Comparison of ENCODE assay signal across 11 cellular contexts in the genomic region with DNA sequence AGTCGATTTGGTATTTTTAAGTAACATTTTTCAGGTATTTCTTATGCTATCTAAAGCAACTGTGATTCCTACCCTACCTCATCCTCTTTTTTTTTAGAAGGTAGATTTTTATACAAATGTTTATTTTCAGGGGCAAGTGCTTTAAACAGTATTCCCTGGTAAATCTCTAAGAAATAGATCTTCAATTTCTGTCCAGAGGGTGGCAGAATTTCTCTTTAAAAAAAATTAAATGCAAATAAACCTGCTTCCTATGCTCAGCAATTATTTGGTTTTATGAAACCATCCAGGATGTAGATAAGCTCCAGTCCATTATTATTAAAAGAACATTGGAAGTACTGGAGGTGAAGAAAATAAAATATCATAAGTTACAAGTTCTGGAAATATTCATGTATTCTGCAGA.
A peak's percentile ranks its signal among the peaks of the same experiment; 100 is the strongest.
DNase-seq lines count a peak whose midpoint lies in the region; ATAC-seq, FAIRE-seq and TF ChIP-seq lines count a peak whose summit lies in the region.
"Had no signal": no experiment of that assay in that cellular context is flagged by ENCODE, and none has a peak within 500 bp of the region (broad histone marks: within the 10 kb centered on the region; RNA-seq: fewer than 3 reads in every experiment).

No MANE protein-coding gene starts in this region.

- no peaks in the 10 kb centered on the region for H4K20me1 ChIP-seq in HCT116 (ENCODE audit: insufficient read depth)

- H3K4me2 ChIP-seq in HCT116 (ENCODE audit: low read length), result no peak overlapping the region

- CTCF ChIA-PET in HCT116 (lab: Charles Lee), result interaction anchor here (0.6 to 3.5 kb wide), 13 partner anchors 9 to 503 kb away, joined by 3 to 87 read pairs (median 4); a partner anchor contains a TSS

- peak; percentile 21 for DNase-seq in HCT116 (ENCODE audit: low read depth, low spot score)
- DNase-seq in RCC 7860 (ENCODE audit: low spot score), result peak; percentile 6
- DNase-seq in fibroblast of the conjunctiva (ENCODE audit: low read depth), result peak; percentile 6
- DNase-seq in H7, result no peak
- DNase-seq: NCI-H146; stimulated activated CD4-positive, alpha-beta T cell treated with anti-CD3 and anti-CD28 coated beads, Interleukin-1b, Interleukin-23, amount 100 ng/mL, for 48 hours had no signal

- RAD21 ChIA-PET in HCT116 (lab: Charles Lee; ENCODE audit: low non-redundant PET in 1 of 2, low total read pairs in 2 of 2, uncharacterized antibody in 2 of 2, unreplicated experiment in 2 of 2), result interaction anchor here (0.8 to 1.7 kb wide), 6 partner anchors 8 to 447 kb away, joined by 3 to 4 read pairs (median 4); a partner anchor contains a TSS

- H3K4me3 ChIP-seq in HCT116 (replicated peaks in 1 of 2; ENCODE audit: low read depth in 1 of 2, low read length in 2 of 2) (no peak overlapping the region), H7 (ENCODE audit: insufficient read depth, low read depth, low read length) (no peak overlapping the region)

- H3K79me2 ChIP-seq in HCT116 (ENCODE audit: insufficient read depth, low read length), result no peaks in the 10 kb centered on the region

- H3K27ac Mint-ChIP-seq in activated T-helper 17 cell treated with anti-CD3 and anti-CD28 coated beads, Interleukin-2, amount 50 U/mL, for 72 hours, result no peak overlapping the region

- H3K4me3 Mint-ChIP-seq in activated T-helper 17 cell treated with anti-CD3 and anti-CD28 coated beads, Interleukin-2, amount 50 U/mL, for 72 hours, result no peak overlapping the region
- H3K4me3 Mint-ChIP-seq: central memory CD8-positive, alpha-beta T cell had no signal

- peak overlapping the region; percentile 8 for H2AFZ ChIP-seq in HCT116 (ENCODE audit: low read depth, low read length, poor library complexity, severe bottlenecking)

- H3K36me3 Mint-ChIP-seq in activated T-helper 17 cell treated with anti-CD3 and anti-CD28 coated beads, Interleukin-2, amount 50 U/mL, for 72 hours (ENCODE audit: low read depth), result no peaks in the 10 kb centered on the region

- TF ChIP-seq CTCF in 22Rv1 (IDR thresholded peaks at IDR 0.05), result peak; percentile 23; the same call in 1 of the 2 replicates
- TF ChIP-seq CTCF in HCT116 (IDR thresholded peaks at IDR 0.05 in 2 of 3, conservative IDR thresholded peaks at IDR 0.05 in 1 of 3; ENCODE audit: borderline replicate concordance in 1 of 3, insufficient read depth in 1 of 3, low read depth in 2 of 3, low read length in 2 of 3), result peak in 2 of 3 experiments; percentile 48 to 52; a peak in 3 of 6 replicates

- H3K27me3 Mint-ChIP-seq in activated T-helper 17 cell treated with anti-CD3 and anti-CD28 coated beads, Interleukin-2, amount 50 U/mL, for 72 hours, result peaks cover 60% of the 10 kb centered on the region

- POLR2A ChIA-PET in HCT116 (lab: Charles Lee), result no interaction called here

- no peaks in the 10 kb centered on the region for H3K9me3 Mint-ChIP-seq in activated T-helper 17 cell treated with anti-CD3 and anti-CD28 coated beads, Interleukin-2, amount 50 U/mL, for 72 hours
- H3K9me3 Mint-ChIP-seq: central memory CD8-positive, alpha-beta T cell had no signal

- no TSS peak for BruUV-seq in HCT116 (replicated peaks; lab: Mats Ljungman, UMichigan)

- no peak for FAIRE-seq in RCC 7860 (lab: Jason Lieb, UNC)

- TF ChIP-seq POLR2A in HCT116 (IDR thresholded peaks at IDR 0.05; ENCODE audit: borderline replicate concordance, extremely low read depth, insufficient read depth, insufficient read length) (no peak), GM18505 (IDR thresholded peaks at IDR 0.05; ENCODE audit: borderline replicate concordance, extremely low read depth, insufficient read depth, insufficient read length) (no peak)

- peaks cover 33% of the 10 kb centered on the region for H3K27me3 ChIP-seq in HCT116 (ENCODE audit: insufficient read depth, low read length)
- no peaks in the 10 kb centered on the region for H3K27me3 ChIP-seq in H7 (ENCODE audit: control insufficient read depth, insufficient read depth, low read length)

- H3K9me2 ChIP-seq in HCT116 (ENCODE audit: insufficient read depth), result no peaks in the 10 kb centered on the region

- H3K4me1 ChIP-seq in HCT116 (ENCODE audit: control insufficient read depth in 1 of 2, insufficient read depth in 2 of 2, low read length in 2 of 2), result no peaks in the 10 kb centered on the region

- intact Hi-C loops in HCT116 (cut with micrococcal nuclease), result loop anchor here (1.0 to 10.0 kb wide), 3 partner anchors 435 to 915 kb away; no protein-coding TSS in a partner anchor

- peak; percentile 63 for ATAC-seq in HCT116
- no peak for ATAC-seq in GM18505 (IDR thresholded peaks at IDR 0.05; ENCODE audit: unreplicated experiment)
- ATAC-seq in HG02981 (IDR thresholded peaks at IDR 0.05; ENCODE audit: unreplicated experiment), result no peak
- ATAC-seq in activated T-helper 17 cell treated with anti-CD3 and anti-CD28 coated beads, Interleukin-2, amount 50 U/mL, for 72 hours (replicated peaks), result no peak

- H3K36me3 ChIP-seq in HCT116 (ENCODE audit: control insufficient read depth in 1 of 2, insufficient read depth in 2 of 2, low read length in 2 of 2) (no peaks in the 10 kb centered on the region), H7 (replicated peaks; ENCODE audit: control insufficient read depth, insufficient read depth, low read length) (no peaks in the 10 kb centered on the region)

- H3K27ac ChIP-seq in 22Rv1 (no peak overlapping the region), HCT116 (ENCODE audit: low read depth, low read length) (no peak overlapping the region)

- H3K9ac ChIP-seq in HCT116 (ENCODE audit: low read length), result no peak overlapping the region

- no peaks in the 10 kb centered on the region for H3K9me3 ChIP-seq in HCT116 (ENCODE audit: control insufficient read depth in 1 of 2, insufficient read depth in 1 of 2, low read depth in 1 of 2, low read length in 2 of 2)

- H3K4me1 Mint-ChIP-seq in activated T-helper 17 cell treated with anti-CD3 and anti-CD28 coated beads, Interleukin-2, amount 50 U/mL, for 72 hours, result peaks cover 6% of the 10 kb centered on the region

- peak; percentile 64 for TF ChIP-seq RAD21 in HCT116 (IDR thresholded peaks at IDR 0.05; ENCODE audit: low read depth)

TF ChIP-seq in HCT116, 20 proteins besides CTCF, POLR2A, EP300 and RAD21 (continues in another document):
- no peak for TF ChIP-seq TCF7L2 (IDR thresholded peaks at IDR 0.05; ENCODE audit: borderline replicate concordance, extremely low read depth, insufficient read depth, insufficient read length)
- TF ChIP-seq POLR2AphosphoS5 (IDR thresholded peaks at IDR 0.05; ENCODE audit: low read depth, low read length), result no peak
- TF ChIP-seq SRF (IDR thresholded peaks at IDR 0.05; ENCODE audit: low read depth), result no peak
- no peak for TF ChIP-seq FOSL1 (IDR thresholded peaks at IDR 0.05; ENCODE audit: low read depth)
- no peak for TF ChIP-seq YY1 (IDR thresholded peaks at IDR 0.05; ENCODE audit: extremely low read depth, insufficient replicate concordance, low read depth, low read length)
- no peak for TF ChIP-seq EZH2phosphoT487 (IDR thresholded peaks at IDR 0.05; ENCODE audit: borderline replicate concordance)
- TF ChIP-seq, protein P1, sequence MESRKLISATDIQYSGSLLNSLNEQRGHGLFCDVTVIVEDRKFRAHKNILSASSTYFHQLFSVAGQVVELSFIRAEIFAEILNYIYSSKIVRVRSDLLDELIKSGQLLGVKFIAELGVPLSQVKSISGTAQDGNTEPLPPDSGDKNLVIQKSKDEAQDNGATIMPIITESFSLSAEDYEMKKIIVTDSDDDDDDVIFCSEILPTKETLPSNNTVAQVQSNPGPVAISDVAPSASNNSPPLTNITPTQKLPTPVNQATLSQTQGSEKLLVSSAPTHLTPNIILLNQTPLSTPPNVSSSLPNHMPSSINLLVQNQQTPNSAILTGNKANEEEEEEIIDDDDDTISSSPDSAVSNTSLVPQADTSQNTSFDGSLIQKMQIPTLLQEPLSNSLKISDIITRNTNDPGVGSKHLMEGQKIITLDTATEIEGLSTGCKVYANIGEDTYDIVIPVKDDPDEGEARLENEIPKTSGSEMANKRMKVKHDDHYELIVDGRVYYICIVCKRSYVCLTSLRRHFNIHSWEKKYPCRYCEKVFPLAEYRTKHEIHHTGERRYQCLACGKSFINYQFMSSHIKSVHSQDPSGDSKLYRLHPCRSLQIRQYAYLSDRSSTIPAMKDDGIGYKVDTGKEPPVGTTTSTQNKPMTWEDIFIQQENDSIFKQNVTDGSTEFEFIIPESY (IDR thresholded peaks at IDR 0.05; ENCODE audit: extremely low read depth, insufficient replicate concordance, low read length), result no peak
- TF ChIP-seq ELF1 (IDR thresholded peaks at IDR 0.05; ENCODE audit: borderline replicate concordance, low read depth), result no peak
- no peak for TF ChIP-seq SIN3A (IDR thresholded peaks at IDR 0.05; ENCODE audit: low read depth)
- no peak for TF ChIP-seq ZFX (IDR thresholded peaks at IDR 0.05)
- no peak for TF ChIP-seq SP1 (IDR thresholded peaks at IDR 0.05; ENCODE audit: low read depth)
- TF ChIP-seq, protein P2, sequence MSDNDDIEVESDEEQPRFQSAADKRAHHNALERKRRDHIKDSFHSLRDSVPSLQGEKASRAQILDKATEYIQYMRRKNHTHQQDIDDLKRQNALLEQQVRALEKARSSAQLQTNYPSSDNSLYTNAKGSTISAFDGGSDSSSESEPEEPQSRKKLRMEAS (IDR thresholded peaks at IDR 0.05), result no peak
- TF ChIP-seq EGR1 (IDR thresholded peaks at IDR 0.05; ENCODE audit: low read depth), result no peak
- no peak for TF ChIP-seq CEBPB (IDR thresholded peaks at IDR 0.05; ENCODE audit: low read depth)
- no peak for TF ChIP-seq CBX3 (IDR thresholded peaks at IDR 0.05; ENCODE audit: low read depth)
